ENCODE assay signal across 1 cellular context in the genomic region with DNA sequence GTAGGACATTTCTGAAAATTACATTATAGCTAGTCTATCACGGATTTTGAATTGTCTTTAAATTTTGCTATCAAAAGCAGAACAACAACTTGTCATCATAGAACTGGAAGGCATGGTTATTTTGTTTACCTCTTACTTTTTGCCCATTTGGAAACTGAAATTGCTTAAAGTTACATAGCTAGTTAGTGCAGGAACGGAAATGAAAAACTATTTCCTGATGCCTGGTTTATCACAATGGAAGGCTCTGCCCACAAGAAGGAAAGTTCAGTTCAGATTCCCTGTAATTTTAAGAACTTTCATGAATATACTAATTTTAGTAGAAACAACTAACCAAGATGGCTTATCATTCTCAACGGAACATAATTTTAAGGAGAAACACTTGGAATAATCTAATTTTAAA.
TF ChIP-seq lines count a peak whose summit lies in the region.

No MANE protein-coding gene starts in this region.

TF ChIP-seq in GM23338, 12 proteins besides CTCF, POLR2A, EP300 and RAD21 (continued from another document):
- TF ChIP-seq, protein P1, sequence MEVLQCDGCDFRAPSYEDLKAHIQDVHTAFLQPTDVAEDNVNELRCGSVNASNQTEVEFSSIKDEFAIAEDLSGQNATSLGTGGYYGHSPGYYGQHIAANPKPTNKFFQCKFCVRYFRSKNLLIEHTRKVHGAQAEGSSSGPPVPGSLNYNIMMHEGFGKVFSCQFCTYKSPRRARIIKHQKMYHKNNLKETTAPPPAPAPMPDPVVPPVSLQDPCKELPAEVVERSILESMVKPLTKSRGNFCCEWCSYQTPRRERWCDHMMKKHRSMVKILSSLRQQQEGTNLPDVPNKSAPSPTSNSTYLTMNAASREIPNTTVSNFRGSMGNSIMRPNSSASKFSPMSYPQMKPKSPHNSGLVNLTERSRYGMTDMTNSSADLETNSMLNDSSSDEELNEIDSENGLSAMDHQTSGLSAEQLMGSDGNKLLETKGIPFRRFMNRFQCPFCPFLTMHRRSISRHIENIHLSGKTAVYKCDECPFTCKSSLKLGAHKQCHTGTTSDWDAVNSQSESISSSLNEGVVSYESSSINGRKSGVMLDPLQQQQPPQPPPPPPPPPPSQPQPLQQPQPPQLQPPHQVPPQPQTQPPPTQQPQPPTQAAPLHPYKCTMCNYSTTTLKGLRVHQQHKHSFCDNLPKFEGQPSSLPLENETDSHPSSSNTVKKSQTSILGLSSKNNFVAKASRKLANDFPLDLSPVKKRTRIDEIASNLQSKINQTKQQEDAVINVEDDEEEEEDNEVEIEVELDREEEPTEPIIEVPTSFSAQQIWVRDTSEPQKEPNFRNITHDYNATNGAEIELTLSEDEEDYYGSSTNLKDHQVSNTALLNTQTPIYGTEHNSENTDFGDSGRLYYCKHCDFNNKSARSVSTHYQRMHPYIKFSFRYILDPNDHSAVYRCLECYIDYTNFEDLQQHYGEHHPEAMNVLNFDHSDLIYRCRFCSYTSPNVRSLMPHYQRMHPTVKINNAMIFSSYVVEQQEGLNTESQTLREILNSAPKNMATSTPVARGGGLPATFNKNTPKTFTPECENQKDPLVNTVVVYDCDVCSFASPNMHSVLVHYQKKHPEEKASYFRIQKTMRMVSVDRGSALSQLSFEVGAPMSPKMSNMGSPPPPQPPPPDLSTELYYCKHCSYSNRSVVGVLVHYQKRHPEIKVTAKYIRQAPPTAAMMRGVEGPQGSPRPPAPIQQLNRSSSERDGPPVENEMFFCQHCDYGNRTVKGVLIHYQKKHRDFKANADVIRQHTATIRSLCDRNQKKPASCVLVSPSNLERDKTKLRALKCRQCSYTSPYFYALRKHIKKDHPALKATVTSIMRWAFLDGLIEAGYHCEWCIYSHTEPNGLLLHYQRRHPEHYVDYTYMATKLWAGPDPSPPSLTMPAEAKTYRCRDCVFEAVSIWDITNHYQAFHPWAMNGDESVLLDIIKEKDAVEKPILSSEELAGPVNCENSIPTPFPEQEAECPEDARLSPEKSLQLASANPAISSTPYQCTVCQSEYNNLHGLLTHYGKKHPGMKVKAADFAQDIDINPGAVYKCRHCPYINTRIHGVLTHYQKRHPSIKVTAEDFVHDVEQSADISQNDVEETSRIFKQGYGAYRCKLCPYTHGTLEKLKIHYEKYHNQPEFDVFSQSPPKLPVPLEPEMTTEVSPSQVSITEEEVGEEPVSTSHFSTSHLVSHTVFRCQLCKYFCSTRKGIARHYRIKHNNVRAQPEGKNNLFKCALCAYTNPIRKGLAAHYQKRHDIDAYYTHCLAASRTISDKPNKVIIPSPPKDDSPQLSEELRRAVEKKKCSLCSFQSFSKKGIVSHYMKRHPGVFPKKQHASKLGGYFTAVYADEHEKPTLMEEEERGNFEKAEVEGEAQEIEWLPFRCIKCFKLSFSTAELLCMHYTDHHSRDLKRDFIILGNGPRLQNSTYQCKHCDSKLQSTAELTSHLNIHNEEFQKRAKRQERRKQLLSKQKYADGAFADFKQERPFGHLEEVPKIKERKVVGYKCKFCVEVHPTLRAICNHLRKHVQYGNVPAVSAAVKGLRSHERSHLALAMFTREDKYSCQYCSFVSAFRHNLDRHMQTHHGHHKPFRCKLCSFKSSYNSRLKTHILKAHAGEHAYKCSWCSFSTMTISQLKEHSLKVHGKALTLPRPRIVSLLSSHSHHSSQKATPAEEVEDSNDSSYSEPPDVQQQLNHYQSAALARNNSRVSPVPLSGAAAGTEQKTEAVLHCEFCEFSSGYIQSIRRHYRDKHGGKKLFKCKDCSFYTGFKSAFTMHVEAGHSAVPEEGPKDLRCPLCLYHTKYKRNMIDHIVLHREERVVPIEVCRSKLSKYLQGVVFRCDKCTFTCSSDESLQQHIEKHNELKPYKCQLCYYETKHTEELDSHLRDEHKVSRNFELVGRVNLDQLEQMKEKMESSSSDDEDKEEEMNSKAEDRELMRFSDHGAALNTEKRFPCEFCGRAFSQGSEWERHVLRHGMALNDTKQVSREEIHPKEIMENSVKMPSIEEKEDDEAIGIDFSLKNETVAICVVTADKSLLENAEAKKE (CRISPR knock-in tag; IDR thresholded peaks at IDR 0.05) = no peak
